In genomic region chr19:19865750-19866598, GRCh38 we compare ENCODE assay signal across 8 cellular contexts. TPM values are rescaled to one million over a fixed set of nuclear protein-coding genes. Genes with fewer than 3 reads are reported as not detected.
DNase-seq lines count a peak whose midpoint lies in the region; ATAC-seq, FAIRE-seq and TF ChIP-seq lines count a peak whose summit lies in the region.

ZNF253 (plus strand) TSS chr19:19865882; CDS start chr19:19865997, 115 bp downstream.

- H3K9me3 Mint-ChIP-seq in T-helper 2 cell treated with Interferon-gamma antibody and Interleukin-4, amounts not matched to agents 5 μg/mL and 100 μg/mL, for 36 hours: peaks cover 44% of the 10 kb centered on the region
- peaks cover 16% of the 10 kb centered on the region for H3K9me3 Mint-ChIP-seq in astrocyte (ENCODE audit: unreplicated experiment)

- peak; percentile 74 for TF ChIP-seq POLR2A in GM15510 (IDR thresholded peaks at IDR 0.05; ENCODE audit: borderline replicate concordance, extremely low read depth, insufficient read length)

- H3K27ac ChIP-seq in astrocyte (ENCODE audit: low read depth, low read length): peak within 1 kb of the TSS; percentile 80
- H3K27ac ChIP-seq in aorta (ENCODE audit: low read depth in 1 of 2, low read length in 2 of 2): peak within 1 kb of the TSS; percentile 43 to 50

- H3K4me3 Mint-ChIP-seq in T-helper 2 cell treated with Interferon-gamma antibody and Interleukin-4, amounts not matched to agents 5 μg/mL and 100 μg/mL, for 36 hours: peak within 1 kb of the TSS; percentile 100
- peak within 1 kb of the TSS; percentile 100 for H3K4me3 Mint-ChIP-seq in astrocyte (ENCODE audit: unreplicated experiment)

- H3K4me2 ChIP-seq in astrocyte (ENCODE audit: low read length): peak within 1 kb of the TSS; percentile 91

- H4K20me1 ChIP-seq in astrocyte (ENCODE audit: insufficient read depth, low read length): peaks cover 4% of the 10 kb centered on the region

- H3K4me1 ChIP-seq in astrocyte (ENCODE audit: insufficient read depth, low read length): no peaks in the 10 kb centered on the region
- H3K4me1 ChIP-seq in aorta (ENCODE audit: control insufficient read depth in 1 of 2, insufficient read depth in 2 of 2, low read length in 2 of 2): no peaks in the 10 kb centered on the region

- FAIRE-seq in astrocyte (lab: Jason Lieb, UNC): no peak

- H3K79me2 ChIP-seq in astrocyte (ENCODE audit: insufficient read depth, low read length): peaks cover 46% of the 10 kb centered on the region

- intact Hi-C loops in aorta (cut with DNase I): loop anchor here in 1 of 2 donors (5.0 to 10.0 kb wide), 3 partner anchors 36 to 91 kb away; partner anchors contain the start of genes ZNF506 and ZNF93

- 0% methylated on average over 43 of the region's 43 CpGs for WGBS in aorta, 2 donors

- H3K9me3 ChIP-seq in astrocyte (ENCODE audit: insufficient read depth, low read depth, low read length) (peaks cover 6% of the 10 kb centered on the region), aorta (ENCODE audit: control insufficient read depth, low read length) (no peaks in the 10 kb centered on the region)

- peak within 1 kb of the TSS; percentile 99 for H2AFZ ChIP-seq in astrocyte (ENCODE audit: low read depth, low read length)

- DNase-seq in NCI-H187 treated with DMSO at 0.1 percent for 48 hours (lab: John Stamatoyannopoulos, UW): peak; percentile 35
- DNase-seq in T-helper 2 cell treated with Interferon-gamma antibody and Interleukin-4, amounts not matched to agents 5 μg/mL and 100 μg/mL, for 36 hours (ENCODE audit: low spot score): peak; percentile 93
- DNase-seq in astrocyte (ENCODE audit: low read depth): peak; percentile 90
- peak; percentile 97 for DNase-seq in hepatic stellate cell (ENCODE audit: low spot score)
- peak; percentile 98 for DNase-seq in putamen (ENCODE audit: low spot score)
- peak; percentile 98 for DNase-seq in aorta

- H3K4me3 ChIP-seq in astrocyte (ENCODE audit: insufficient read depth, low read depth, low read length): peak within 1 kb of the TSS; percentile 78
- peak within 1 kb of the TSS; percentile 76 to 80 for H3K4me3 ChIP-seq in aorta (ENCODE audit: low read length in 2 of 2)

- no peak for TF ChIP-seq CTCF in astrocyte (IDR thresholded peaks at IDR 0.05; ENCODE audit: insufficient read depth, low read depth, low read length)

- H3K27ac Mint-ChIP-seq in T-helper 2 cell treated with Interferon-gamma antibody and Interleukin-4, amounts not matched to agents 5 μg/mL and 100 μg/mL, for 36 hours: peak within 1 kb of the TSS; percentile 100
- H3K27ac Mint-ChIP-seq in astrocyte (ENCODE audit: unreplicated experiment): peak within 1 kb of the TSS; percentile 99

- H3K4me1 Mint-ChIP-seq in T-helper 2 cell treated with Interferon-gamma antibody and Interleukin-4, amounts not matched to agents 5 μg/mL and 100 μg/mL, for 36 hours (ENCODE audit: low read depth): peaks cover 15% of the 10 kb centered on the region
- H3K4me1 Mint-ChIP-seq in astrocyte (ENCODE audit: low read depth, unreplicated experiment): peaks cover 10% of the 10 kb centered on the region

- peaks cover 37% of the 10 kb centered on the region for H3K36me3 Mint-ChIP-seq in T-helper 2 cell treated with Interferon-gamma antibody and Interleukin-4, amounts not matched to agents 5 μg/mL and 100 μg/mL, for 36 hours (ENCODE audit: low read depth)
- peaks cover 9% of the 10 kb centered on the region for H3K36me3 Mint-ChIP-seq in astrocyte (ENCODE audit: low read depth, unreplicated experiment)

- H3K27me3 ChIP-seq in astrocyte (ENCODE audit: insufficient read depth, low read length) (no peaks in the 10 kb centered on the region), aorta (ENCODE audit: control insufficient read depth in 1 of 2, insufficient read depth in 2 of 2, low read length in 1 of 2) (no peaks in the 10 kb centered on the region)

- H3K36me3 ChIP-seq in astrocyte (ENCODE audit: insufficient read depth, low read length): no peaks in the 10 kb centered on the region
- no peaks in the 10 kb centered on the region for H3K36me3 ChIP-seq in aorta (ENCODE audit: control insufficient read depth in 1 of 2, insufficient read depth in 2 of 2, low read length in 1 of 2)

- H3K27me3 Mint-ChIP-seq in T-helper 2 cell treated with Interferon-gamma antibody and Interleukin-4, amounts not matched to agents 5 μg/mL and 100 μg/mL, for 36 hours (ENCODE audit: low read depth): no peaks in the 10 kb centered on the region
- no peaks in the 10 kb centered on the region for H3K27me3 Mint-ChIP-seq in astrocyte (ENCODE audit: low read depth, unreplicated experiment)

- ATAC-seq in HG02885 (IDR thresholded peaks at IDR 0.05; ENCODE audit: poor library complexity, unreplicated experiment): peak; percentile 99
- ATAC-seq in aorta (ENCODE audit: low FRiP score): peak; percentile 98

- peak within 1 kb of the TSS; percentile 91 for H3K9ac ChIP-seq in astrocyte (ENCODE audit: low read length)

RNA-seq across cellular contexts. Expression of gene ZNF253, which starts in this region (rescaled TPM):
- total RNA-seq in astrocyte (7.6 and 11.1 TPM in 2 replicates), aorta (10 to 100 TPM in 1 of 2 donors, 1 to 10 TPM in 1; 5.4 to 12.6 TPM)
- polyA plus RNA-seq in aorta: 1 to 10 TPM; 2.8 to 4.0 TPM

Comparison
In these comparisons a context has a peak if more than half of its experiments do, and no peak if none do; other contexts are left out.
1. Peak in every context shown above with its lines: DNase-seq, ATAC-seq, H3K4me3 ChIP-seq and H3K27ac ChIP-seq.
2. DNase-seq: peak in every context shown above with its lines; median percentile 98 in putamen; 98 in aorta; 97 in hepatic stellate cell; 93 in T-helper 2 cell treated with Interferon-gamma antibody and Interleukin-4, amounts not matched to agents 5 μg/mL and 100 μg/mL, for 36 hours; 90 in astrocyte; 35 in NCI-H187 treated with DMSO at 0.1 percent for 48 hours.